Comparison of ENCODE assay signal across 8 cellular contexts in the genomic region with DNA sequence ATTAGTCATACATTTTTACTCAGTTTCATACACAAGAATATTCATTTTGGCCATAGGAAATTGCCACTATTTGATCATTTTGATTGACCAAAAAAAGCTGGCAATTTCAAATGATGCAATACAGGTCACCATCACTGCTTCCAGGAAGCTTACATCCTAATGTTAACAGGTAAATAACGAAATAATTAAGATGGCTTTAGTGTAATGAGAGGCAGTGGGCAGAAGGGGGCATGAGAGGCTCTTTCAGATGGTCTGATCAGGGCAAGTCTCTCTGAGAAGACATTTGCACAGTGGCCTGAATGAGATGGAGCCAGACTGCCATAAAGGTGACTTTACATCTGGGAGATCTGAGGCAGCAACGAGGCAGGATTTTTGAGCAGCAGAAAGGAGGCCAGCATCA.
A peak's percentile ranks its signal among the peaks of the same experiment; 100 is the strongest.
DNase-seq lines count a peak whose midpoint lies in the region; ATAC-seq and TF ChIP-seq lines count a peak whose summit lies in the region.

No MANE protein-coding gene starts in this region.

- H3K27ac ChIP-seq in foreskin keratinocyte (no peak overlapping the region), psoas muscle (no peak overlapping the region)

- H3K27me3 Mint-ChIP-seq in Calu3 (ENCODE audit: unreplicated experiment): no peaks in the 10 kb centered on the region
- peaks cover 4% of the 10 kb centered on the region for H3K27me3 Mint-ChIP-seq in activated CD4-positive, alpha-beta memory T cell treated with anti-CD3 and anti-CD28 coated beads for 36 hours

- ATAC-seq in GM19328 (IDR thresholded peaks at IDR 0.05; ENCODE audit: unreplicated experiment) (peak; percentile 59), HG03108 (IDR thresholded peaks at IDR 0.05; ENCODE audit: unreplicated experiment) (peak; percentile 45), foreskin keratinocyte (peak; percentile 89), psoas muscle (peak in 2 of 4 donors; percentile 60 to 64)

- H3K27me3 ChIP-seq in foreskin keratinocyte (no peaks in the 10 kb centered on the region), psoas muscle (ENCODE audit: insufficient read depth in 3 of 3, low read length in 2 of 3) (no peaks in the 10 kb centered on the region)

- TF ChIP-seq CTCF in Calu3 (IDR thresholded peaks at IDR 0.05; ENCODE audit: unreplicated experiment): peak; percentile 20
- TF ChIP-seq CTCF in foreskin keratinocyte (conservative IDR thresholded peaks at IDR 0.05): peak; percentile 74
- peak; percentile 40 for TF ChIP-seq CTCF in psoas muscle (IDR thresholded peaks at IDR 0.05)

- no TSS peak for BruUV-seq in Calu3 (replicated peaks; lab: Mats Ljungman, UMichigan)

- H3K4me1 Mint-ChIP-seq in Calu3 (ENCODE audit: low read depth, unreplicated experiment): peaks cover 8% of the 10 kb centered on the region
- peaks cover 4% of the 10 kb centered on the region for H3K4me1 Mint-ChIP-seq in activated CD4-positive, alpha-beta memory T cell treated with anti-CD3 and anti-CD28 coated beads for 36 hours (ENCODE audit: low read depth)

- H3K9me3 Mint-ChIP-seq in Calu3 (ENCODE audit: low read depth, unreplicated experiment): no peaks in the 10 kb centered on the region
- H3K9me3 Mint-ChIP-seq in activated CD4-positive, alpha-beta memory T cell treated with anti-CD3 and anti-CD28 coated beads for 36 hours: no peaks in the 10 kb centered on the region

- DNase-seq in Calu3 (peak; percentile 65), NCI-H2227 (lab: John Stamatoyannopoulos, UW; ENCODE audit: unreplicated experiment) (peak; percentile 31), foreskin keratinocyte (peak in 1 of 2 donors; percentile 48), psoas muscle (no peak)
- peak; percentile 44 for DNase-seq in activated CD4-positive, alpha-beta memory T cell treated with anti-CD3 and anti-CD28 coated beads for 36 hours
- DNase-seq in activated effector memory CD4-positive, alpha-beta T cell treated with anti-CD3 and anti-CD28 coated beads, Interleukin-2, amount 50 U/mL, for 16 hours: no peak

- H3K9me3 ChIP-seq in psoas muscle: no peaks in the 10 kb centered on the region

- H3K27ac Mint-ChIP-seq in Calu3 (ENCODE audit: unreplicated experiment): no peak overlapping the region
- H3K27ac Mint-ChIP-seq in activated CD4-positive, alpha-beta memory T cell treated with anti-CD3 and anti-CD28 coated beads for 36 hours: no peak overlapping the region

- H3K4me1 ChIP-seq in foreskin keratinocyte: peaks cover 11% of the 10 kb centered on the region
- no peaks in the 10 kb centered on the region for H3K4me1 ChIP-seq in psoas muscle

- CTCF ChIA-PET in Calu3 (lab: Charles Lee): interaction anchor here (0.6 kb wide), 1 partner anchor 263 kb away, joined by 3 read pairs; no protein-coding TSS in a partner anchor
- CTCF ChIA-PET in activated CD4-positive, alpha-beta memory T cell treated with anti-CD3 and anti-CD28 coated beads for 36 hours (lab: Charles Lee): interaction anchor here (0.8 to 2.3 kb wide), 3 partner anchors 25 to 976 kb away, joined by 3 to 25 read pairs (median 3); no protein-coding TSS in a partner anchor

- H3K4me3 ChIP-seq in psoas muscle: no peak overlapping the region

- 14 to 30% (median 25%) methylated on average over 2 of the region's 2 CpGs for WGBS in psoas muscle, 3 donors

- H3K36me3 ChIP-seq in psoas muscle (ENCODE audit: insufficient read depth in 1 of 2, low read depth in 1 of 2): no peaks in the 10 kb centered on the region

- POLR2A ChIA-PET in activated CD4-positive, alpha-beta memory T cell treated with anti-CD3 and anti-CD28 coated beads for 36 hours (lab: Charles Lee): no interaction called here

- no peak overlapping the region for H3K4me3 Mint-ChIP-seq in Calu3 (ENCODE audit: low read depth, unreplicated experiment)
- no peak overlapping the region for H3K4me3 Mint-ChIP-seq in activated CD4-positive, alpha-beta memory T cell treated with anti-CD3 and anti-CD28 coated beads for 36 hours

- H3K36me3 Mint-ChIP-seq in Calu3 (ENCODE audit: insufficient read depth, unreplicated experiment): no peaks in the 10 kb centered on the region
- H3K36me3 Mint-ChIP-seq in activated CD4-positive, alpha-beta memory T cell treated with anti-CD3 and anti-CD28 coated beads for 36 hours: no peaks in the 10 kb centered on the region

- intact Hi-C loops in Calu3 (cut with micrococcal nuclease; ENCODE audit: unreplicated experiment) (loop anchor here (1.0 to 10.0 kb wide), 3 partner anchors 118 to 263 kb away; no protein-coding TSS in a partner anchor), psoas muscle (cut with DNase I) (loop anchor here (2.0 to 10.0 kb wide), 3 partner anchors 122 to 262 kb away; no protein-coding TSS in a partner anchor)
- intact Hi-C loops in activated CD4-positive, alpha-beta memory T cell treated with anti-CD3 and anti-CD28 coated beads for 36 hours (cut with micrococcal nuclease): no loop called here

Comparison
In these comparisons a context has a peak if more than half of its experiments do, and no peak if none do; other contexts are left out.
1. DNase-seq: peak in Calu3 (single experiment), NCI-H2227 (single experiment) and activated CD4-positive, alpha-beta memory T cell treated with anti-CD3 and anti-CD28 coated beads for 36 hours (single experiment); none in psoas muscle (0 of 2) and activated effector memory CD4-positive, alpha-beta T cell treated with anti-CD3 and anti-CD28 coated beads, Interleukin-2, amount 50 U/mL, for 16 hours (single experiment).
2. CTCF ChIP-seq: peak in every context shown above with its lines; median percentile 74 in foreskin keratinocyte; 40 in psoas muscle; 20 in Calu3.